ENCODE assay signal across 8 cellular contexts in the genomic region with DNA sequence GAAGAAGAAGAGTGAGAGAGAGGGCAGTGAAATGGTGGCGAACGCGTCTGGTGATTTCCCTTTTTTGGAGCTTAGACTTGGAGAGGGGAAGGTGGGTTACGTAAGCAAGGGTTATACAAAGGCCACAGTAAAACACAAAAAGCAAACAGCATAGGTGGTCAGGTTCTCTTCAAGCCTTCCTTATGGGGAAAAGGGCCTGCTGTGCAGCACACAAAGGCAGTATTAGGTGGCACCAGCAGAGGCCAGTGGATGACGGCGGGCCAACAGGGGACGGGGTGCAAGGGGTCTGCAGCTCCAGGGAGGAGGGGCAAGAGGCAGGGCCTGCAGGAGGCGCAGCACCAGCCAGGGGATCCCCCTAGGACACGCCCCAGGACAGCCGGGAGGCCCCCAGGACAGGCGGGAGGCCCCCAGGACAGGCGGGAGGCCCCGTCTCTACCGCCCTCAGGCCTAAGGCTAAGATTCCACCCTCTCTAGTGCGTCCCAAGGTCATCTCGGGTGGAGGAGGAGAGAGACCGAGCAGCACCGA.
A peak's percentile ranks its signal among the peaks of the same experiment; 100 is the strongest.
DNase-seq lines count a peak whose midpoint lies in the region; ATAC-seq and TF ChIP-seq lines count a peak whose summit lies in the region.

No MANE protein-coding gene starts in this region.

- H3K27me3 ChIP-seq in KMS-11 (ENCODE audit: insufficient read depth, low read depth) (no peaks in the 10 kb centered on the region), mucosa of stomach (ENCODE audit: control insufficient read depth, insufficient read depth, low read length) (peaks cover 19% of the 10 kb centered on the region)
- peaks cover 19% of the 10 kb centered on the region for H3K27me3 ChIP-seq in effector memory CD4-positive, alpha-beta T cell (replicated peaks; ENCODE audit: control insufficient read depth, insufficient read depth, low read length, poor library complexity, severe bottlenecking)

- no peak for DNase-seq in activated CD4-positive, CD25-positive, alpha-beta regulatory T cell treated with anti-CD3 and anti-CD28 coated beads, Interleukin-2, amount 50 U/mL, for 72 hours
- DNase-seq in effector memory CD4-positive, alpha-beta T cell = no peak
- DNase-seq in RWPE1 (ENCODE audit: low spot score) (no peak), amniotic stem cell (lab: John Stamatoyannopoulos, UW) (no peak), NCI-H526 treated with DMSO at 0.1 percent for 48 hours (lab: John Stamatoyannopoulos, UW) (no peak)

- H4K20me1 ChIP-seq in KMS-11 (ENCODE audit: insufficient read depth) = no peaks in the 10 kb centered on the region

- ATAC-seq in activated CD4-positive, CD25-positive, alpha-beta regulatory T cell treated with anti-CD3 and anti-CD28 coated beads, Interleukin-2, amount 50 U/mL, for 24 hours = peak; percentile 9 to 25

- H3K36me3 ChIP-seq in KMS-11 (ENCODE audit: insufficient read depth) = no peaks in the 10 kb centered on the region
- no peaks in the 10 kb centered on the region for H3K36me3 ChIP-seq in effector memory CD4-positive, alpha-beta T cell (ENCODE audit: control insufficient read depth, insufficient read depth, low read length)
- H3K36me3 ChIP-seq in mucosa of stomach (ENCODE audit: control insufficient read depth, insufficient read depth, low read length) = no peaks in the 10 kb centered on the region

- H3K9me3 ChIP-seq in effector memory CD4-positive, alpha-beta T cell (ENCODE audit: control insufficient read depth, low read length) = no peaks in the 10 kb centered on the region
- no peaks in the 10 kb centered on the region for H3K9me3 ChIP-seq in mucosa of stomach (ENCODE audit: control insufficient read depth, low read length)

- POLR2A ChIA-PET in RWPE1 (lab: Yijun Ruan, JAX; ENCODE audit: low non-redundant PET) = no interaction called here

- H3K4me1 ChIP-seq in KMS-11 (ENCODE audit: low read depth, poor library complexity, severe bottlenecking) (peaks cover 76% of the 10 kb centered on the region), mucosa of stomach (ENCODE audit: control insufficient read depth, insufficient read depth, low read length) (peaks cover 7% of the 10 kb centered on the region)
- no peaks in the 10 kb centered on the region for H3K4me1 ChIP-seq in effector memory CD4-positive, alpha-beta T cell (ENCODE audit: control insufficient read depth, insufficient read depth, low read length, poor library complexity, severe bottlenecking)

- no peak overlapping the region for H2AFZ ChIP-seq in KMS-11 (ENCODE audit: low read depth)

- CTCF ChIA-PET in RWPE1 (lab: Yijun Ruan, JAX) = no interaction called here

- H3K4me3 ChIP-seq in KMS-11 (IDR thresholded peaks at IDR 0.05; ENCODE audit: insufficient read depth, low read depth, low read length) = no peak overlapping the region
- peak overlapping the region; percentile 33 for H3K4me3 ChIP-seq in effector memory CD4-positive, alpha-beta T cell (ENCODE audit: insufficient read depth, low read depth, low read length, poor library complexity, severe bottlenecking)
- peak overlapping the region; percentile 50 for H3K4me3 ChIP-seq in mucosa of stomach (ENCODE audit: low read length)

- no peak for TF ChIP-seq CTCF in KMS-11 (conservative IDR thresholded peaks at IDR 0.05; ENCODE audit: low read depth, low read length)
- no peak for TF ChIP-seq CTCF in RWPE1 (conservative IDR thresholded peaks at IDR 0.05; ENCODE audit: low read depth)

- peak overlapping the region; percentile 95 for H3K27ac ChIP-seq in KMS-11
- H3K27ac ChIP-seq in effector memory CD4-positive, alpha-beta T cell (ENCODE audit: insufficient read depth, low read length, poor library complexity, severe bottlenecking) = no peak overlapping the region
- no peak overlapping the region for H3K27ac ChIP-seq in RWPE1

- peak overlapping the region; percentile 71; the same call in 1 of the 2 replicates for H3K4me2 ChIP-seq in KMS-11

- H3K9ac ChIP-seq in KMS-11 (no peak overlapping the region; the same call in 1 of the 2 replicates), mucosa of stomach (ENCODE audit: low read length) (peak overlapping the region; percentile 17)

- H3K79me2 ChIP-seq in KMS-11 (ENCODE audit: insufficient read depth, low read depth) = no peaks in the 10 kb centered on the region
